In the genomic region with DNA sequence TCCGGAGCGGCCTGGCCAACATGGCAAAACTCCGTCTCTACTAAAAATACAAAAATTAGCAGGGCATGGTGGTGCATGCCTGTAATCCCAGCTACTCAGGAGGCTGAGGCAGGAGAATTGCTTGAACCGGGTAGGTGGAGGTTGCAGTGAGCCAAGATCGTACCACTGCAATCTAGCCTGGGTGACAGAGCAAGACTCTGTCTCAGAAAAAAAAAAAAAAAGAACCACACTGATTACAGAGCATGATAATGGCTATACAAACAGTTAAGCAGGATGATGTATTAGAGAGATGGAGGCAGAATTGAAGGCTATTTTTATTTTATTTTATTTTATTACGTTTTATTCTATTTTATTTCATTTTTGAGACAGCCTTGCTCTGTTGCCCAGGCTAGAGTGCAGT, we compare ENCODE assay signal across 14 cellular contexts. TPM values are rescaled to one million over a fixed set of nuclear protein-coding genes. Genes with fewer than 3 reads are reported as not detected.
"Had no signal": no experiment of that assay in that cellular context is flagged by ENCODE, and none has a peak within 500 bp of the region (broad histone marks: within the 10 kb centered on the region; RNA-seq: fewer than 3 reads in every experiment).

No MANE protein-coding gene starts in this region.

RNA-seq across cellular contexts. Expression of a gene that starts 9.8 kb away (rescaled TPM):
- total RNA-seq: subcutaneous adipose tissue, suprapubic skin, temporal lobe, thoracic aorta, tibial nerve, transverse colon, upper lobe of left lung, upper lobe of right lung, ureter, urinary bladder, uterus, vagina had no signal
- polyA plus RNA-seq: stomach had no signal

RNA-seq across cellular contexts. Expression of a gene that starts 10.8 kb away (rescaled TPM):
- total RNA-seq: stomach, subcutaneous adipose tissue, temporal lobe, thoracic aorta, thyroid gland, tibial nerve, transverse colon, upper lobe of right lung, urinary bladder, uterus, vagina had no signal
- polyA plus RNA-seq: stomach had no signal
